8 cellular contexts compared by ENCODE assay signal in genomic region chr20:47357296-47358051, GRCh38. TPM values are rescaled to one million over a fixed set of nuclear protein-coding genes. Genes with fewer than 3 reads are reported as not detected.
DNase-seq lines count a peak whose midpoint lies in the region; ATAC-seq and TF ChIP-seq lines count a peak whose summit lies in the region.

No MANE protein-coding gene starts in this region.

- peak; percentile 93 for DNase-seq in AG10803 (ENCODE audit: low read depth)
- DNase-seq in GM19238 (ENCODE audit: insufficient read length, low spot score), result peak; percentile 53
- peak; percentile 90 for DNase-seq in NOMO-1 treated with dmso at 0.1 percent for 144 hours (lab: John Stamatoyannopoulos, UW; ENCODE audit: unreplicated experiment)
- DNase-seq in activated T-cell treated with anti-CD3 and anti-CD28 coated beads for 4 hours, result peak; percentile 43
- peak; percentile 17 to 35 for DNase-seq in stimulated activated CD8-positive, alpha-beta memory T cell treated with anti-CD3 and anti-CD28 coated beads, Interleukin-7, amount 100 ng/mL, for 1 hour (ENCODE audit: low read depth in 2 of 2)

- H3K4me1 ChIP-seq in esophagus (ENCODE audit: control insufficient read depth in 2 of 2, insufficient read depth in 2 of 2, low read length in 1 of 2) (peaks cover 8 to 19% of the 10 kb centered on the region in 2 donors), muscle layer of duodenum (ENCODE audit: control insufficient read depth in 1 of 2, insufficient read depth in 2 of 2, low read length in 2 of 2) (peaks cover 64 to 85% of the 10 kb centered on the region in 2 donors)

- H3K4me3 ChIP-seq in AG10803 (ENCODE audit: low read length), result peak overlapping the region; percentile 20
- peak overlapping the region; percentile 12 to 30 for H3K4me3 ChIP-seq in esophagus (ENCODE audit: low read depth in 1 of 2, low read length in 2 of 2)
- H3K4me3 ChIP-seq in muscle layer of duodenum (ENCODE audit: low read depth in 1 of 2, low read length in 2 of 2), result peak overlapping the region in 1 of 2 donors; percentile 51

- H3K27me3 ChIP-seq in esophagus (ENCODE audit: control insufficient read depth in 1 of 2, insufficient read depth in 2 of 2, low read length in 2 of 2) (no peaks in the 10 kb centered on the region), muscle layer of duodenum (ENCODE audit: low read depth, low read length) (no peaks in the 10 kb centered on the region)

- ATAC-seq in HG03460 (IDR thresholded peaks at IDR 0.05; ENCODE audit: unreplicated experiment), result peak; percentile 48

- H3K36me3 ChIP-seq in esophagus (ENCODE audit: control insufficient read depth in 2 of 2, insufficient read depth in 2 of 2, low read length in 1 of 2), result no peaks in the 10 kb centered on the region
- no peaks in the 10 kb centered on the region for H3K36me3 ChIP-seq in muscle layer of duodenum (ENCODE audit: control insufficient read depth in 1 of 2, insufficient read depth in 2 of 2, low read length in 2 of 2)

- H3K27ac ChIP-seq in esophagus (ENCODE audit: low read depth in 2 of 2, low read length in 1 of 2), result peak overlapping the region; percentile 98 to 99
- H3K27ac ChIP-seq in muscle layer of duodenum (ENCODE audit: low read length), result peak overlapping the region; percentile 98

- WGBS in esophagus, 2 donors, result 2 to 8% methylated on average over 26 to 30 of the region's 30 CpGs

- TF ChIP-seq CTCF in AG10803 (conservative IDR thresholded peaks at IDR 0.05; ENCODE audit: low read length), result no peak

- H3K9me3 ChIP-seq in esophagus (ENCODE audit: control insufficient read depth in 2 of 2, insufficient read depth in 1 of 2, low read depth in 1 of 2, low read length in 1 of 2) (no peaks in the 10 kb centered on the region), muscle layer of duodenum (ENCODE audit: control insufficient read depth in 1 of 2, low read length in 2 of 2) (no peaks in the 10 kb centered on the region)

RNA-seq across cellular contexts. Expression of gene ZMYND8, which starts 1.0 kb away (rescaled TPM):
- 10 to 100 TPM in 1 of 2 donors, 1 to 10 TPM in 1; 8.8 to 18.7 TPM for polyA plus RNA-seq in esophagus

Comparison
In these comparisons a context has a peak if more than half of its experiments do, and no peak if none do; other contexts are left out.
1. DNase-seq: peak in every context shown above with its lines; median percentile 93 in AG10803; 90 in NOMO-1 treated with dmso at 0.1 percent for 144 hours; 53 in GM19238; 43 in activated T-cell treated with anti-CD3 and anti-CD28 coated beads for 4 hours; 26 in stimulated activated CD8-positive, alpha-beta memory T cell treated with anti-CD3 and anti-CD28 coated beads, Interleukin-7, amount 100 ng/mL, for 1 hour.